23 cellular contexts compared by ENCODE assay signal in the genomic region with DNA sequence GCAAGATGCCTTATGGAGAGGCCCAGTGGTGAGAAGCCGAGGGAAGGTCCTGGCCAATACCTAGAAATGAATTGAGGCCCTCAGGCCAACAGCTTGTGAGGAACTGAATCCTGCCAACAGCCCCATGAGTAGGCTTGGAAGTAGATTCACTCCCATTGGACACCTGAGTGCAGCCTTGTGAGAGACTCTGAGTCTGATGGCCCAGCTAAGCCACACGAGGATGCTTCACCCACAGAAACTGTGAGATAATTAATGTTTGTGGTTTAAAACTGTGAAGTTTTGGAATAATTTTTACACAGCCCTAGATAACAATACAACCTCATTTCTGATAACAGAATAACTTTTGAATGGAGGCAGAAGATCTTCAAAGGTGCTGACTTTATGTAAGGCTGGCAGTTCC.
"Had no signal": no experiment of that assay in that cellular context is flagged by ENCODE, and none has a peak within 500 bp of the region (broad histone marks: within the 10 kb centered on the region; RNA-seq: fewer than 3 reads in every experiment).

No MANE protein-coding gene starts in this region.

- DNase-seq: activated CD4-positive, alpha-beta memory T cell treated with anti-CD3 and anti-CD28 coated beads for 36 hours; activated CD4-positive, alpha-beta T cell treated with anti-CD3 and anti-CD28 coated beads for 1 hour; activated CD4-positive, alpha-beta T cell treated with anti-CD3 and anti-CD28 coated beads, Interleukin-2, amount 10 ng/mL, durations not matched to agents 7 days and 5 days; activated CD8-positive, alpha-beta memory T cell treated with anti-CD3 and anti-CD28 coated beads for 24 hours; activated effector memory CD4-positive, alpha-beta T cell treated with anti-CD3 and anti-CD28 coated beads, Interleukin-2, amount 50 U/mL, for 16 hours; activated naive CD4-positive, alpha-beta T cell treated with Interleukin-2 at 50 U/mL for 16 hours; activated T-cell treated with anti-CD3 and anti-CD28 coated beads, Interleukin-2, amount 50 U/mL, for 4 hours; caudate nucleus; NCI-H1105 treated with DMSO at 0.1 percent for 48 hours; NCI-H1436 treated with DMSO at 0.1 percent for 48 hours; NCI-H187 treated with DMSO at 0.1 percent for 48 hours; NCI-H2081 treated with DMSO at 0.1 percent for 48 hours; NCI-H446 treated with DMSO at 0.1 percent for 48 hours; NCI-H524 treated with DMSO at 0.1 percent for 48 hours; NCI-H774; NK-92 treated with Interleukin-12 subunit alpha and Interleukin-12 subunit beta, amount 100 ng/mL, for 24 hours; PC-9; SHP77 treated with DMSO at 0.1 percent for 48 hours; T-helper 17 cell; T-helper 9 cell had no signal

- H2AFZ ChIP-seq: PC-9 had no signal

- H3K27ac Mint-ChIP-seq: activated CD4-positive, alpha-beta memory T cell treated with anti-CD3 and anti-CD28 coated beads for 36 hours; activated CD4-positive, alpha-beta T cell treated with anti-CD3 and anti-CD28 coated beads, Interleukin-2, amount 10 ng/mL, durations not matched to agents 7 days and 5 days; activated naive CD8-positive, alpha-beta T cell; T-helper 17 cell; WTC11 had no signal

- H3K4me1 ChIP-seq: breast epithelium had no signal

- H3K4me3 ChIP-seq: breast epithelium, PC-9 had no signal

- H3K9me3 Mint-ChIP-seq: activated CD4-positive, alpha-beta memory T cell treated with anti-CD3 and anti-CD28 coated beads for 36 hours; activated CD4-positive, alpha-beta T cell treated with anti-CD3 and anti-CD28 coated beads, Interleukin-2, amount 10 ng/mL, durations not matched to agents 7 days and 5 days; activated T-cell treated with anti-CD3 and anti-CD28 coated beads, Interleukin-2, amount 50 U/mL, for 4 hours; WTC11 had no signal

- H3K4me1 Mint-ChIP-seq: activated CD4-positive, alpha-beta T cell treated with anti-CD3 and anti-CD28 coated beads, Interleukin-2, amount 10 ng/mL, durations not matched to agents 7 days and 5 days; T-helper 17 cell; WTC11 had no signal

- H3K4me3 Mint-ChIP-seq: activated CD4-positive, alpha-beta memory T cell treated with anti-CD3 and anti-CD28 coated beads for 36 hours; activated CD4-positive, alpha-beta T cell treated with anti-CD3 and anti-CD28 coated beads, Interleukin-2, amount 10 ng/mL, durations not matched to agents 7 days and 5 days; activated naive CD8-positive, alpha-beta T cell; activated T-cell treated with anti-CD3 and anti-CD28 coated beads, Interleukin-2, amount 50 U/mL, for 4 hours; T-helper 17 cell; WTC11 had no signal

- H3K36me3 Mint-ChIP-seq: activated CD4-positive, alpha-beta memory T cell treated with anti-CD3 and anti-CD28 coated beads for 36 hours; activated naive CD8-positive, alpha-beta T cell; WTC11 had no signal

- H3K4me2 ChIP-seq: PC-9 had no signal

- ATAC-seq: activated T-cell treated with anti-CD3 and anti-CD28 coated beads, Interleukin-2, amount 50 U/mL, for 4 hours; T-helper 17 cell had no signal

- H3K9me3 ChIP-seq: breast epithelium had no signal

- H3K27ac ChIP-seq: breast epithelium, PC-9 had no signal

- H3K27me3 ChIP-seq: breast epithelium had no signal

- H3K36me3 ChIP-seq: breast epithelium had no signal
